Comparison of ENCODE assay signal across 8 cellular contexts in the genomic region with DNA sequence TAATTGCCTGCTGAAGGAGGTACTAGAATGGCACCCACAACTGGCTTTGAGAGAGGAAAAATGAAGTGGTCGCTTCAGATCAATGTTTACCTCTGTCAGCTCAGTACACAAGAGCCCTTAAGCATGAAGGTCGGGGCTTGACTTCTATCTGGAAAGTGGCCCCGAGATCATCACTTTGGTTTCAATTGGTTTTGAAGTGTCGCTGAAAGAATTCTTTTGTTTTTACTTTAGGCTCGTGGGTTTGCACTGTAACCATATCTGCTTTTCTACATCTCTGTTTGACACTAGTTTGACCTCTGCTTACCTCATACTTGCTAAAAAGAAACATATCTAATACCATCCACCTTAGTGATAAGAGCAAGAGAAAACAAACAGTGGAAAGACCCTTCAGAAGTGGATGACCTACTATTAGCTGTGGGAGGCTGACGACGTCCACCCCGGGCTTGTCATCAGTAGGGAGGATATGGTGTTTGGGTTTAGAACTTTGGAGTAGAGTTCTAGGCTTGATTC.
A peak's percentile ranks its signal among the peaks of the same experiment; 100 is the strongest.
DNase-seq lines count a peak whose midpoint lies in the region; ATAC-seq and TF ChIP-seq lines count a peak whose summit lies in the region.

No MANE protein-coding gene starts in this region.

- in situ Hi-C loops in GM13977 (cut with MboI; ENCODE audit: low pct_unique_long_range_greater_than_20kb, low sequenced_read_pairs, unreplicated experiment), result no loop called here

- no peak overlapping the region for H3K27ac ChIP-seq in uterus

- TF ChIP-seq CTCF in GM13977 (IDR thresholded peaks at IDR 0.05; ENCODE audit: extremely low read depth, insufficient read depth, missing control alignments), result no peak
- no peak for TF ChIP-seq CTCF in uterus (IDR thresholded peaks at IDR 0.05)

- no peak overlapping the region for H3K4me3 ChIP-seq in uterus

- DNase-seq in GM13977 (ENCODE audit: low spot score) (peak; percentile 56), NCI-H2029 treated with DMSO at 0.1 percent for 48 hours (lab: John Stamatoyannopoulos, UW) (peak; percentile 24), cerebellar nuclear complex (lab: John Stamatoyannopoulos, UW) (no peak), dedifferentiated amniotic fluid mesenchymal stem cell (ENCODE audit: extremely low spot score) (no peak), uterus (no peak)
- DNase-seq in effector CD4-positive, alpha-beta T cell, result peak; percentile 25

- no peaks in the 10 kb centered on the region for H3K9me3 ChIP-seq in uterus

- H3K4me1 ChIP-seq in uterus, result no peaks in the 10 kb centered on the region

- ATAC-seq in GM21423 (IDR thresholded peaks at IDR 0.05; ENCODE audit: unreplicated experiment) (peak; percentile 57), GM21528 (IDR thresholded peaks at IDR 0.05; ENCODE audit: low FRiP score, unreplicated experiment) (no peak)

- no peak for TF ChIP-seq POLR2A in uterus (IDR thresholded peaks at IDR 0.05)

- no peaks in the 10 kb centered on the region for H3K27me3 ChIP-seq in uterus

- intact Hi-C loops in uterus (cut with DNase I; ENCODE audit: low total_unique reads), result no loop called here

- no peaks in the 10 kb centered on the region for H3K36me3 ChIP-seq in uterus

Comparison
In these comparisons a context has a peak if more than half of its experiments do, and no peak if none do; other contexts are left out.
1. DNase-seq: peak in GM13977 (single experiment), NCI-H2029 treated with DMSO at 0.1 percent for 48 hours (single experiment) and effector CD4-positive, alpha-beta T cell (single experiment); none in cerebellar nuclear complex (0 of 2), dedifferentiated amniotic fluid mesenchymal stem cell (single experiment) and uterus (0 of 2).